Comparison of ENCODE assay signal across 9 cellular contexts in genomic region chr17:33647976-33648375, GRCh38.
DNase-seq lines count a peak whose midpoint lies in the region; ATAC-seq and TF ChIP-seq lines count a peak whose summit lies in the region.
"Had no signal": no experiment of that assay in that cellular context is flagged by ENCODE, and none has a peak within 500 bp of the region (broad histone marks: within the 10 kb centered on the region; RNA-seq: fewer than 3 reads in every experiment).

No MANE protein-coding gene starts in this region.

- ATAC-seq in GM19455 (IDR thresholded peaks at IDR 0.05; ENCODE audit: unreplicated experiment): no peak
- ATAC-seq in GM18861 (IDR thresholded peaks at IDR 0.05; ENCODE audit: unreplicated experiment): no peak

- in situ Hi-C loops in astrocyte of the cerebellum (cut with HindIII; ENCODE audit: low sequenced_read_pairs): no loop called here

- DNase-seq in AG04449 (ENCODE audit: low read depth, low spot score): no peak
- peak; percentile 45 for DNase-seq in H7
- no peak for DNase-seq in astrocyte of the cerebellum (ENCODE audit: low read depth)
- DNase-seq in left kidney (ENCODE audit: low read depth, low spot score): peak; percentile 60
- no peak for DNase-seq in Peyer's patch
- DNase-seq in activated CD4-positive, CD25-positive, alpha-beta regulatory T cell treated with anti-CD3 and anti-CD28 coated beads, Interleukin-2, amount 50 U/mL, for 72 hours: no peak
- DNase-seq: activated CD4-positive, alpha-beta memory T cell treated with anti-CD3 and anti-CD28 coated beads for 36 hours had no signal

- H3K4me1 ChIP-seq in Peyer's patch: no peaks in the 10 kb centered on the region

- TF ChIP-seq CTCF in AG04449 (IDR thresholded peaks at IDR 0.05; ENCODE audit: insufficient read depth, low read length, missing control alignments): peak; percentile 50
- TF ChIP-seq CTCF in astrocyte of the cerebellum (IDR thresholded peaks at IDR 0.05; ENCODE audit: low read depth, low read length, missing control alignments): peak; percentile 34
- TF ChIP-seq CTCF in Peyer's patch (IDR thresholded peaks at IDR 0.05): peak in 3 of 6 experiments; percentile 35 to 48 (median 38)

- no peak overlapping the region for H3K27ac ChIP-seq in Peyer's patch

- H3K4me3 ChIP-seq in AG04449 (ENCODE audit: low read depth, low read length) (no peak overlapping the region), H7 (ENCODE audit: insufficient read depth, low read depth, low read length) (no peak overlapping the region), astrocyte of the cerebellum (ENCODE audit: low read depth, low read length) (no peak overlapping the region), Peyer's patch (no peak overlapping the region)

- H3K36me3 ChIP-seq in H7 (replicated peaks; ENCODE audit: control insufficient read depth, insufficient read depth, low read length) (no peaks in the 10 kb centered on the region), Peyer's patch (no peaks in the 10 kb centered on the region)

- H3K27me3 ChIP-seq in H7 (ENCODE audit: control insufficient read depth, insufficient read depth, low read length) (no peaks in the 10 kb centered on the region), Peyer's patch (no peaks in the 10 kb centered on the region)

- TF ChIP-seq POLR2A in Peyer's patch (IDR thresholded peaks at IDR 0.05): no peak

- POLR2A ChIA-PET in AG04449 (lab: Yijun Ruan, JAX): no interaction called here

- H3K9me3 ChIP-seq in Peyer's patch: no peaks in the 10 kb centered on the region

- CTCF ChIA-PET in AG04449 (lab: Yijun Ruan, JAX): no interaction called here

Comparison
In these comparisons a context has a peak if more than half of its experiments do, and no peak if none do; other contexts are left out.
1. DNase-seq: peak in H7 (single experiment) and left kidney (single experiment); none in AG04449 (single experiment), astrocyte of the cerebellum (single experiment), Peyer's patch (0 of 3) and activated CD4-positive, CD25-positive, alpha-beta regulatory T cell treated with anti-CD3 and anti-CD28 coated beads, Interleukin-2, amount 50 U/mL, for 72 hours (single experiment).